Comparison of ENCODE assay signal across 1 cellular context in the genomic region with DNA sequence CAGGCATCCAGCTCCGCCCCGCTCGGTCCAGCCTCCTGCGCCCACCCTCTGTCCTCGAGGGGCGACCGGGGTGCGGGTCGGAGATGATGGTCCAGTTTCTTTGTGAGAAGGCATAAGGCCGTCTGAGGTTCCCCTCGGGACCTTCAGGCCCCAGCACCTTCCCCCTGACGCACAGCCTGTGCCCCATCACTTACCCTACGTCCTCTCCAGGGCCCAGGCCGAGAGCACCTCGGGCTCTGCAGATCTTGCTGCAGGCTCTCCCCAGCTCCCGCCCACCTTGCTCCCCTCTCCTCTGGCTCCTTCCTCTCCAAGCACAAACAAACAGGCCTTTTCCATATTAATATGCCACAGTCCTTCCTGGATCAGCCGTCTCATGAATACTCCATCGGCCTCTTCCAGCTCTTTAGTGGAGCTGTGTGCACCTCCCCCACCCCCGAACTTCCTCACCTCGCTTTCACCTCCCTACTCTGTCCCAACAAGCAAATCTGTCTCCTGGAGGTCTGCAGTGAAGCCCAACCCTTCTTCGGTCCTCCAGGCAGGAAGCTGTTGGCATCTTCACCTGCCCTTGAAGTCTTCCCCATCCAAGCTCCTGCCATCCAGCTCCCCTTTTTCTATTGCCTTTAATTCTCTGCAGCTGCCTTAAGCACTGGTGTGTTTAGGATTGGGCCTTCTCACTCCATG.
TF ChIP-seq lines count a peak whose summit lies in the region.

No MANE protein-coding gene starts in this region.

TF ChIP-seq in endothelial cell of umbilical vein, 7 proteins besides CTCF, POLR2A, EP300 and RAD21:
- no peak for TF ChIP-seq POLR2AphosphoS5 (IDR thresholded peaks at IDR 0.05; ENCODE audit: insufficient read depth, low read depth, low read length)
- TF ChIP-seq EZH2 (IDR thresholded peaks at IDR 0.05; ENCODE audit: borderline replicate concordance, low read depth, low read length, severe bottlenecking), result peak; percentile 48
